ENCODE assay signal across 8 cellular contexts in the genomic region with DNA sequence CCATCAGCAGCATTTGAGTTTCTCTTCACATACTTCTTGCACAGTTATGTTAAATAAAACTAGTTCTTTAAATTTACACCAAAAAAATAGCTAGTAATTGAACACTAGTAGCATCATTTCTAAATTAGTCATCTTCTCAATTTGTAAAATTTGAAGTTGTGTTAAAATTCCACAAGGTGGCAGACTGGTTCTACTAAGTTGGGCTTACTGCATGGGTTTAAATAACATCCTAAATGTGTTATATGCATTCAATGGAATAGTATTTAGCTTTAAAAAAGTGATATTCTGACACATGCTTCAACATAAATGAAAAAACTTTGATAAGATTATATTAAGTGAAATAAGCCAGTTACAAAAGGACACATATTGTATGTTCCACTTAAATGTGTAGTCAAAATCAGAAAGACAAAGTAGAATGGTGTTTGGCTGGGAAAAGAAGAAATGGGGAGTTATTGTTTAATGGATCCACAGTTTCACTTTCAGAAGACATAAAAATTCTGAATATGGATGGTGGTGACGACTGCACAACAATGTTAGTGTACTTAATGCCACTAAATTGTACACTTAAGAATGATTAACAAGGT. TPM values are rescaled to one million over a fixed set of nuclear protein-coding genes. Genes with fewer than 3 reads are reported as not detected.
DNase-seq lines count a peak whose midpoint lies in the region; ATAC-seq and TF ChIP-seq lines count a peak whose summit lies in the region.

No MANE protein-coding gene starts in this region.

- H3K27ac Mint-ChIP-seq in endothelial cell (ENCODE audit: unreplicated experiment) (no peak overlapping the region), nephron (no peak overlapping the region)

- no peak for ATAC-seq in Panc1
- ATAC-seq in HG02885 (IDR thresholded peaks at IDR 0.05; ENCODE audit: poor library complexity, unreplicated experiment) = no peak
- no peak for ATAC-seq in GM18870 (IDR thresholded peaks at IDR 0.05; ENCODE audit: unreplicated experiment)

- H3K4me3 ChIP-seq in Panc1 (ENCODE audit: low read depth in 2 of 2, low read length in 2 of 2) = no peak overlapping the region

- POLR2A ChIA-PET in Panc1 (lab: Charles Lee) = no interaction called here

- no peaks in the 10 kb centered on the region for H3K4me1 ChIP-seq in Panc1 (ENCODE audit: control insufficient read depth, insufficient read depth, low read length)

- H3K27me3 Mint-ChIP-seq in endothelial cell (ENCODE audit: unreplicated experiment) (peaks cover 2% of the 10 kb centered on the region), nephron (ENCODE audit: low read depth) (peaks cover 4% of the 10 kb centered on the region)

- H3K9me3 ChIP-seq in Panc1 (ENCODE audit: control insufficient read depth, insufficient read depth, low read depth, low read length) = no peaks in the 10 kb centered on the region

- TF ChIP-seq CTCF in Panc1 (IDR thresholded peaks at IDR 0.05) (peak; percentile 37; the same call in 1 of the 2 replicates), endothelial cell (IDR thresholded peaks at IDR 0.05; ENCODE audit: unreplicated experiment) (peak; percentile 63), nephron (IDR thresholded peaks at IDR 0.05; ENCODE audit: unreplicated experiment in 3 of 3) (peak; percentile 49 to 73 (median 62))

- no peaks in the 10 kb centered on the region for H3K36me3 ChIP-seq in Panc1 (ENCODE audit: control insufficient read depth, insufficient read depth, low read length)

- intact Hi-C loops in Panc1 (cut with micrococcal nuclease; ENCODE audit: unreplicated experiment) = loop anchor here (5.0 kb wide), 1 partner anchor 186 kb away; no protein-coding TSS in a partner anchor

- DNase-seq in G401 (ENCODE audit: low spot score) (peak; percentile 42), Panc1 (ENCODE audit: low read depth, low spot score) (peak; percentile 25), endothelial cell (ENCODE audit: low spot score) (no peak)
- no peak for DNase-seq in activated CD8-positive, alpha-beta memory T cell treated with anti-CD3 and anti-CD28 coated beads, Interleukin-2, amount 50 U/mL, for 4 hours

- no peaks in the 10 kb centered on the region for H3K9me3 Mint-ChIP-seq in endothelial cell (ENCODE audit: unreplicated experiment)
- H3K9me3 Mint-ChIP-seq in nephron = no peaks in the 10 kb centered on the region

- H3K36me3 Mint-ChIP-seq in endothelial cell (ENCODE audit: low read depth, unreplicated experiment) = no peaks in the 10 kb centered on the region
- H3K36me3 Mint-ChIP-seq in nephron (ENCODE audit: low read depth) = no peaks in the 10 kb centered on the region

- BruUV-seq in Panc1 (replicated peaks; lab: Mats Ljungman, UMichigan) = no TSS peak

- peak; percentile 79 for TF ChIP-seq RAD21 in Ishikawa (IDR thresholded peaks at IDR 0.05; ENCODE audit: low read depth)

- in situ Hi-C loops in G401 (cut with HindIII; ENCODE audit: low sequenced_read_pairs) (no loop called here), Panc1 (cut with HindIII; ENCODE audit: low pct_unique_long_range_greater_than_20kb, low sequenced_read_pairs) (no loop called here)

- CTCF ChIA-PET in Panc1 (lab: Charles Lee) = interaction anchor here (0.5 kb wide), 1 partner anchor 10 kb away, joined by 7 read pairs; no protein-coding TSS in a partner anchor

- H3K27me3 ChIP-seq in Panc1 (ENCODE audit: control insufficient read depth, insufficient read depth, low read length) = no peaks in the 10 kb centered on the region

- no peak for TF ChIP-seq EP300 in Ishikawa (IDR thresholded peaks at IDR 0.05; ENCODE audit: borderline replicate concordance)

- H3K27ac ChIP-seq in Panc1 (ENCODE audit: low read length) = no peak overlapping the region

- H3K4me3 Mint-ChIP-seq in endothelial cell (ENCODE audit: unreplicated experiment) = no peak overlapping the region
- no peak overlapping the region for H3K4me3 Mint-ChIP-seq in nephron

- peaks cover 30% of the 10 kb centered on the region for H3K4me1 Mint-ChIP-seq in endothelial cell (ENCODE audit: unreplicated experiment)
- no peaks in the 10 kb centered on the region for H3K4me1 Mint-ChIP-seq in nephron

TF ChIP-seq in Ishikawa, 13 proteins besides CTCF, POLR2A, EP300 and RAD21:
- TF ChIP-seq, protein P1, sequence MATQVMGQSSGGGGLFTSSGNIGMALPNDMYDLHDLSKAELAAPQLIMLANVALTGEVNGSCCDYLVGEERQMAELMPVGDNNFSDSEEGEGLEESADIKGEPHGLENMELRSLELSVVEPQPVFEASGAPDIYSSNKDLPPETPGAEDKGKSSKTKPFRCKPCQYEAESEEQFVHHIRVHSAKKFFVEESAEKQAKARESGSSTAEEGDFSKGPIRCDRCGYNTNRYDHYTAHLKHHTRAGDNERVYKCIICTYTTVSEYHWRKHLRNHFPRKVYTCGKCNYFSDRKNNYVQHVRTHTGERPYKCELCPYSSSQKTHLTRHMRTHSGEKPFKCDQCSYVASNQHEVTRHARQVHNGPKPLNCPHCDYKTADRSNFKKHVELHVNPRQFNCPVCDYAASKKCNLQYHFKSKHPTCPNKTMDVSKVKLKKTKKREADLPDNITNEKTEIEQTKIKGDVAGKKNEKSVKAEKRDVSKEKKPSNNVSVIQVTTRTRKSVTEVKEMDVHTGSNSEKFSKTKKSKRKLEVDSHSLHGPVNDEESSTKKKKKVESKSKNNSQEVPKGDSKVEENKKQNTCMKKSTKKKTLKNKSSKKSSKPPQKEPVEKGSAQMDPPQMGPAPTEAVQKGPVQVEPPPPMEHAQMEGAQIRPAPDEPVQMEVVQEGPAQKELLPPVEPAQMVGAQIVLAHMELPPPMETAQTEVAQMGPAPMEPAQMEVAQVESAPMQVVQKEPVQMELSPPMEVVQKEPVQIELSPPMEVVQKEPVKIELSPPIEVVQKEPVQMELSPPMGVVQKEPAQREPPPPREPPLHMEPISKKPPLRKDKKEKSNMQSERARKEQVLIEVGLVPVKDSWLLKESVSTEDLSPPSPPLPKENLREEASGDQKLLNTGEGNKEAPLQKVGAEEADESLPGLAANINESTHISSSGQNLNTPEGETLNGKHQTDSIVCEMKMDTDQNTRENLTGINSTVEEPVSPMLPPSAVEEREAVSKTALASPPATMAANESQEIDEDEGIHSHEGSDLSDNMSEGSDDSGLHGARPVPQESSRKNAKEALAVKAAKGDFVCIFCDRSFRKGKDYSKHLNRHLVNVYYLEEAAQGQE (IDR thresholded peaks at IDR 0.05; ENCODE audit: low read depth) = no peak
- no peak for TF ChIP-seq TCF12 (IDR thresholded peaks at IDR 0.05; ENCODE audit: low read depth)
- no peak for TF ChIP-seq CEBPB (IDR thresholded peaks at IDR 0.05)
- TF ChIP-seq TEAD4 (IDR thresholded peaks at IDR 0.05) = no peak
- TF ChIP-seq YY1 (IDR thresholded peaks at IDR 0.05; ENCODE audit: low read depth) = no peak
- no peak for TF ChIP-seq EGR1 (IDR thresholded peaks at IDR 0.05)
- TF ChIP-seq ZBTB7A (IDR thresholded peaks at IDR 0.05; ENCODE audit: low read depth) = no peak
- TF ChIP-seq, protein P2, sequence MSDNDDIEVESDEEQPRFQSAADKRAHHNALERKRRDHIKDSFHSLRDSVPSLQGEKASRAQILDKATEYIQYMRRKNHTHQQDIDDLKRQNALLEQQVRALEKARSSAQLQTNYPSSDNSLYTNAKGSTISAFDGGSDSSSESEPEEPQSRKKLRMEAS (IDR thresholded peaks at IDR 0.05) = no peak
- no peak for TF ChIP-seq FOXM1 (IDR thresholded peaks at IDR 0.05; ENCODE audit: borderline replicate concordance, low read depth)
- no peak for TF ChIP-seq NFIC (IDR thresholded peaks at IDR 0.05)
- TF ChIP-seq, protein P3, sequence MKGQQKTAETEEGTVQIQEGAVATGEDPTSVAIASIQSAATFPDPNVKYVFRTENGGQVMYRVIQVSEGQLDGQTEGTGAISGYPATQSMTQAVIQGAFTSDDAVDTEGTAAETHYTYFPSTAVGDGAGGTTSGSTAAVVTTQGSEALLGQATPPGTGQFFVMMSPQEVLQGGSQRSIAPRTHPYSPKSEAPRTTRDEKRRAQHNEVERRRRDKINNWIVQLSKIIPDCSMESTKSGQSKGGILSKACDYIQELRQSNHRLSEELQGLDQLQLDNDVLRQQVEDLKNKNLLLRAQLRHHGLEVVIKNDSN (IDR thresholded peaks at IDR 0.05) = no peak
- TF ChIP-seq TAF1 (IDR thresholded peaks at IDR 0.05; ENCODE audit: low read depth) = no peak
- no peak for TF ChIP-seq CREB1 (IDR thresholded peaks at IDR 0.05; ENCODE audit: low read depth)

RNA-seq across cellular contexts. Expression of a gene that starts 28.7 kb away (rescaled TPM):
- 47.4 and 56.8 TPM in 2 replicates for total RNA-seq in G401 (2014; rRNA removed; shearing (Covaris generic))
- 44.0 TPM for total RNA-seq in Panc1 (2021; ENCODE audit: unreplicated experiment)
- polyA plus RNA-seq in Panc1 (2012; ENCODE audit: insufficient read length) = 40.6 TPM
- total RNA-seq in endothelial cell (ENCODE audit: unreplicated experiment) = 58.4 TPM

RNA-seq across cellular contexts. Expression of a gene that starts 33.1 kb away (rescaled TPM):
- 53.5 and 69.7 TPM in 2 replicates for total RNA-seq in G401 (2014; rRNA removed; shearing (Covaris generic))
- total RNA-seq in Panc1 (2021; ENCODE audit: unreplicated experiment) (47.6 TPM), endothelial cell (ENCODE audit: unreplicated experiment) (28.2 TPM)
- 33.9 TPM for polyA plus RNA-seq in Panc1 (2012; ENCODE audit: insufficient read length)

RNA-seq across cellular contexts. Expression of a gene that starts 33.7 kb away (rescaled TPM):
- 70.3 and 96.4 TPM in 2 replicates for total RNA-seq in G401 (2014; rRNA removed; shearing (Covaris generic))
- total RNA-seq in Panc1 (2021; ENCODE audit: unreplicated experiment) (48.8 TPM), endothelial cell (ENCODE audit: unreplicated experiment) (90.5 TPM)
- polyA plus RNA-seq in Panc1 (2012; ENCODE audit: insufficient read length) = 34.4 TPM

Comparison
In these comparisons a context has a peak if more than half of its experiments do, and no peak if none do; other contexts are left out.
1. DNase-seq: peak in G401 (single experiment) and Panc1 (single experiment); none in endothelial cell (single experiment) and activated CD8-positive, alpha-beta memory T cell treated with anti-CD3 and anti-CD28 coated beads, Interleukin-2, amount 50 U/mL, for 4 hours (single experiment).
2. Peak in every context shown above with its lines, with median percentiles within 50 percentile points of each other: CTCF ChIP-seq.